ENCODE assay signal across 41 cellular contexts in the genomic region with DNA sequence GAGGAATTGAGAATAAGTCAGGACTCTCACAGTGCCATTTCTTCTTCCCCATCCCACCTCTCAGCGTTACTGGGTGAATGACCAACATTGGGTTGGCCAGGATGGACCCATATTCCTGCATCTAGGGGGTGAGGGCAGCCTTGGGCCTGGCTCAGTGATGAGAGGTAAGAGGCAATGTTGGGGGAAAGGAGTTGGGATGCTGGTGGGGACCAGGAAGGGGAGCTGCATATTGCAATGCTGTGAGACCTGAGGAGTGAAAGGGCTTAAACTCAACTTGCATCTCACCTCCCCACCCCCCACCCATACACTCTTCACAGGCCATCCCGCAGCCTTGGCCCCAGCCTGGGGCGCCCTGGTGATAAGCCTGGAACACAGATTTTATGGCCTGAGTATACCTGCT. TPM values are rescaled to one million over a fixed set of nuclear protein-coding genes. Genes with fewer than 3 reads are reported as not detected.
"Had no signal": no experiment of that assay in that cellular context is flagged by ENCODE, and none has a peak within 500 bp of the region (broad histone marks: within the 10 kb centered on the region; RNA-seq: fewer than 3 reads in every experiment).

No MANE protein-coding gene starts in this region.

- H3K9me3 ChIP-seq: adrenal gland, ascending aorta, body of pancreas, breast epithelium had no signal

- H3K4me3 ChIP-seq: adrenal gland, ascending aorta, body of pancreas, breast epithelium, cardiac muscle cell had no signal

- H3K27ac Mint-ChIP-seq: activated naive CD4-positive, alpha-beta T cell treated with anti-CD3 and anti-CD28 coated beads for 36 hours; activated naive CD4-positive, alpha-beta T cell treated with anti-CD3 and anti-CD28 coated beads, Interleukin-2, amount 10 ng/mL, durations not matched to agents 7 days and 5 days; activated naive CD4-positive, alpha-beta T cell treated with anti-CD3 and anti-CD28 coated beads, Interleukin-2, amount 50 U/mL, for 24 hours; activated naive CD4-positive, alpha-beta T cell treated with anti-CD3 and anti-CD28 coated beads, Interleukin-2, amount 50 U/mL, for 72 hours; activated naive CD8-positive, alpha-beta T cell; activated naive CD8-positive, alpha-beta T cell treated with anti-CD3 and anti-CD28 coated beads for 36 hours; activated naive CD8-positive, alpha-beta T cell treated with anti-CD3 and anti-CD28 coated beads, Interleukin-2, amount 10 ng/mL, durations not matched to agents 7 days and 5 days; activated naive CD8-positive, alpha-beta T cell treated with anti-CD3 and anti-CD28 coated beads, Interleukin-2, amount 50 U/mL, for 24 hours; activated T-cell treated with anti-CD3 and anti-CD28 coated beads, Interleukin-2, amount 50 U/mL, for 24 hours; activated T-cell treated with anti-CD3 and anti-CD28 coated beads, Interleukin-2, amount 50 U/mL, for 72 hours; activated T-helper 1 cell treated with anti-CD3 and anti-CD28 coated beads, Interleukin-12 subunit alpha, Interleukin-12 subunit beta, Interleukin-2, Interleukin-4 antibody, amounts not matched to agents 30 ng/mL and 10 ng/mL and 1 ng/mL, durations not matched to agents 14 hours and 24 hours and 36 hours; activated T-helper 17 cell treated with anti-CD3 and anti-CD28 coated beads, Interleukin-2, amount 50 U/mL, for 72 hours; activated T-helper 2 cell treated with anti-CD3 and anti-CD28 coated beads, Interferon-gamma antibody, Interleukin-2, Interleukin-4, amounts not matched to agents 10 μg/mL and 5 μg/mL and 100 μg/mL, durations not matched to agents 14 hours and 24 hours and 36 hours; brain had no signal

- H3K4me3 Mint-ChIP-seq: activated naive CD4-positive, alpha-beta T cell treated with anti-CD3 and anti-CD28 coated beads for 36 hours; activated naive CD4-positive, alpha-beta T cell treated with anti-CD3 and anti-CD28 coated beads, Interleukin-2, amount 10 ng/mL, durations not matched to agents 7 days and 5 days; activated naive CD4-positive, alpha-beta T cell treated with anti-CD3 and anti-CD28 coated beads, Interleukin-2, amount 50 U/mL, for 24 hours; activated naive CD8-positive, alpha-beta T cell; activated naive CD8-positive, alpha-beta T cell treated with anti-CD3 and anti-CD28 coated beads for 36 hours; activated naive CD8-positive, alpha-beta T cell treated with anti-CD3 and anti-CD28 coated beads, Interleukin-2, amount 10 ng/mL, durations not matched to agents 7 days and 5 days; activated naive CD8-positive, alpha-beta T cell treated with anti-CD3 and anti-CD28 coated beads, Interleukin-2, amount 50 U/mL, for 24 hours; activated T-cell treated with anti-CD3 and anti-CD28 coated beads, Interleukin-2, amount 50 U/mL, for 24 hours; activated T-cell treated with anti-CD3 and anti-CD28 coated beads, Interleukin-2, amount 50 U/mL, for 4 hours; activated T-cell treated with anti-CD3 and anti-CD28 coated beads, Interleukin-2, amount 50 U/mL, for 72 hours; activated T-helper 1 cell treated with anti-CD3 and anti-CD28 coated beads, Interleukin-12 subunit alpha, Interleukin-12 subunit beta, Interleukin-2, Interleukin-4 antibody, amounts not matched to agents 30 ng/mL and 10 ng/mL and 1 ng/mL, durations not matched to agents 14 hours and 24 hours and 36 hours; activated T-helper 17 cell treated with anti-CD3 and anti-CD28 coated beads, Interleukin-2, amount 50 U/mL, for 72 hours; brain; central memory CD8-positive, alpha-beta T cell had no signal

- ATAC-seq: activated naive CD4-positive, alpha-beta T cell treated with anti-CD3 and anti-CD28 coated beads, Interleukin-2, amount 50 U/mL, for 72 hours; activated naive CD8-positive, alpha-beta T cell treated with anti-CD3 and anti-CD28 coated beads, Interleukin-2, amount 50 U/mL, for 24 hours; activated T-cell treated with anti-CD3 and anti-CD28 coated beads, Interleukin-2, amount 50 U/mL, for 4 hours; activated T-cell treated with anti-CD3 and anti-CD28 coated beads, Interleukin-2, amount 50 U/mL, for 72 hours; activated T-helper 17 cell treated with anti-CD3 and anti-CD28 coated beads, Interleukin-2, amount 50 U/mL, for 72 hours; body of pancreas had no signal

- DNase-seq: activated effector memory CD4-positive, alpha-beta T cell treated with anti-CD3 and anti-CD28 coated beads, Interleukin-2, amount 50 U/mL, for 16 hours; activated effector memory CD4-positive, alpha-beta T cell treated with Interleukin-2 at 50 U/mL for 16 hours; activated gamma-delta T cell; activated gamma-delta T cell treated with Interleukin-2 at 50 U/mL for 16 hours; activated naive CD4-positive, alpha-beta T cell; activated naive CD4-positive, alpha-beta T cell treated with anti-CD3 and anti-CD28 coated beads for 36 hours; activated naive CD4-positive, alpha-beta T cell treated with anti-CD3 and anti-CD28 coated beads, Interleukin-2, amount 10 ng/mL, durations not matched to agents 7 days and 5 days; activated naive CD4-positive, alpha-beta T cell treated with anti-CD3 and anti-CD28 coated beads, Interleukin-2, amount 50 U/mL, for 16 hours; activated naive CD4-positive, alpha-beta T cell treated with Interleukin-2 at 50 U/mL for 16 hours; activated naive CD8-positive, alpha-beta T cell treated with anti-CD3 and anti-CD28 coated beads for 36 hours; activated naive CD8-positive, alpha-beta T cell treated with anti-CD3 and anti-CD28 coated beads, Interleukin-2, amount 10 ng/mL, durations not matched to agents 7 days and 5 days; activated naive CD8-positive, alpha-beta T cell treated with anti-CD3 and anti-CD28 coated beads, Interleukin-2, amount 50 U/mL, for 24 hours; activated T-cell treated with anti-CD3 and anti-CD28 coated beads, Interleukin-2, amount 50 U/mL, for 24 hours; activated T-cell treated with anti-CD3 and anti-CD28 coated beads, Interleukin-2, amount 50 U/mL, for 4 hours; activated T-cell treated with anti-CD3 and anti-CD28 coated beads, Interleukin-2, amount 50 U/mL, for 48 hours; activated T-cell treated with anti-CD3 and anti-CD28 coated beads, Interleukin-2, amount 50 U/mL, for 72 hours; adrenal gland; amniotic stem cell; amygdala; anterior cingulate cortex; aorta; body of pancreas; brain microvascular endothelial cell; caudate nucleus; central memory CD4-positive, alpha-beta T cell; cerebellar nuclear complex had no signal

- H3K4me1 ChIP-seq: breast epithelium had no signal

- H3K36me3 ChIP-seq: adrenal gland, ascending aorta, brain microvascular endothelial cell, breast epithelium, cardiac muscle cell had no signal

- FAIRE-seq: astrocyte, bronchial epithelial cell had no signal

- H3K9me3 Mint-ChIP-seq: activated naive CD4-positive, alpha-beta T cell treated with anti-CD3 and anti-CD28 coated beads for 36 hours; activated naive CD4-positive, alpha-beta T cell treated with anti-CD3 and anti-CD28 coated beads, Interleukin-2, amount 10 ng/mL, durations not matched to agents 7 days and 5 days; activated naive CD4-positive, alpha-beta T cell treated with anti-CD3 and anti-CD28 coated beads, Interleukin-2, amount 50 U/mL, for 24 hours; activated naive CD4-positive, alpha-beta T cell treated with anti-CD3 and anti-CD28 coated beads, Interleukin-2, amount 50 U/mL, for 72 hours; activated naive CD8-positive, alpha-beta T cell treated with anti-CD3 and anti-CD28 coated beads for 36 hours; activated naive CD8-positive, alpha-beta T cell treated with anti-CD3 and anti-CD28 coated beads, Interleukin-2, amount 10 ng/mL, durations not matched to agents 7 days and 5 days; activated naive CD8-positive, alpha-beta T cell treated with anti-CD3 and anti-CD28 coated beads, Interleukin-2, amount 50 U/mL, for 24 hours; activated T-cell treated with anti-CD3 and anti-CD28 coated beads, Interleukin-2, amount 50 U/mL, for 24 hours; activated T-cell treated with anti-CD3 and anti-CD28 coated beads, Interleukin-2, amount 50 U/mL, for 4 hours; activated T-cell treated with anti-CD3 and anti-CD28 coated beads, Interleukin-2, amount 50 U/mL, for 72 hours; activated T-helper 1 cell treated with anti-CD3 and anti-CD28 coated beads, Interleukin-12 subunit alpha, Interleukin-12 subunit beta, Interleukin-2, Interleukin-4 antibody, amounts not matched to agents 30 ng/mL and 10 ng/mL and 1 ng/mL, durations not matched to agents 14 hours and 24 hours and 36 hours; activated T-helper 17 cell treated with anti-CD3 and anti-CD28 coated beads, Interleukin-2, amount 50 U/mL, for 72 hours; activated T-helper 2 cell treated with anti-CD3 and anti-CD28 coated beads, Interferon-gamma antibody, Interleukin-2, Interleukin-4, amounts not matched to agents 10 μg/mL and 5 μg/mL and 100 μg/mL, durations not matched to agents 14 hours and 24 hours and 36 hours; central memory CD8-positive, alpha-beta T cell had no signal

- H3K4me1 Mint-ChIP-seq: activated T-helper 17 cell treated with anti-CD3 and anti-CD28 coated beads, Interleukin-2, amount 50 U/mL, for 72 hours had no signal

- H3K36me3 Mint-ChIP-seq: activated naive CD4-positive, alpha-beta T cell treated with anti-CD3 and anti-CD28 coated beads, Interleukin-2, amount 10 ng/mL, durations not matched to agents 7 days and 5 days; activated naive CD4-positive, alpha-beta T cell treated with anti-CD3 and anti-CD28 coated beads, Interleukin-2, amount 50 U/mL, for 24 hours; activated naive CD8-positive, alpha-beta T cell; activated naive CD8-positive, alpha-beta T cell treated with anti-CD3 and anti-CD28 coated beads for 36 hours; activated naive CD8-positive, alpha-beta T cell treated with anti-CD3 and anti-CD28 coated beads, Interleukin-2, amount 10 ng/mL, durations not matched to agents 7 days and 5 days; brain had no signal

- H3K27me3 ChIP-seq: ascending aorta had no signal

- H3K27ac ChIP-seq: adrenal gland, ascending aorta, body of pancreas, brain microvascular endothelial cell, breast epithelium, cardiac muscle cell had no signal

RNA-seq across cellular contexts. Expression of gene PRSS16, which starts 1.3 kb away (rescaled TPM):
- total RNA-seq: ascending aorta, cardiac septum, cerebellum had no signal
